ENCODE assay signal across 11 cellular contexts in genomic region chr12:109878247-109878625, GRCh38. TPM values are rescaled to one million over a fixed set of nuclear protein-coding genes. Genes with fewer than 3 reads are reported as not detected.
DNase-seq lines count a peak whose midpoint lies in the region; ATAC-seq and TF ChIP-seq lines count a peak whose summit lies in the region.
"Had no signal": no experiment of that assay in that cellular context is flagged by ENCODE, and none has a peak within 500 bp of the region (broad histone marks: within the 10 kb centered on the region; RNA-seq: fewer than 3 reads in every experiment).

No MANE protein-coding gene starts in this region.

- H3K4me3 ChIP-seq in KMS-11 (IDR thresholded peaks at IDR 0.05; ENCODE audit: insufficient read depth, low read depth, low read length) (no peak overlapping the region), upper lobe of right lung (no peak overlapping the region), stomach (peak overlapping the region in 1 of 4 donors; percentile 66)
- H3K4me3 ChIP-seq: mucosa of descending colon had no signal

- no peaks in the 10 kb centered on the region for H3K36me3 ChIP-seq in KMS-11 (ENCODE audit: insufficient read depth)
- no peaks in the 10 kb centered on the region for H3K36me3 ChIP-seq in upper lobe of right lung
- no peaks in the 10 kb centered on the region for H3K36me3 ChIP-seq in stomach
- H3K36me3 ChIP-seq: ascending aorta had no signal

- 84 to 99% (median 90%) methylated on average over 3 of the region's 3 CpGs for WGBS in stomach, 5 donors

- DNase-seq in CD14-positive monocyte (ENCODE audit: low spot score) = no peak
- DNase-seq in natural killer cell treated with Interleukin-12 subunit alpha and Interleukin-12 subunit beta and Interleukin-15 and Interleukin-18, amount 100 ng/mL, for 72 hours (ENCODE audit: low spot score) = no peak
- no peak for DNase-seq in upper lobe of right lung
- DNase-seq in stomach = no peak
- DNase-seq: mucosa of descending colon, NCI-H1930 had no signal

- no peaks in the 10 kb centered on the region for H3K9me3 Mint-ChIP-seq in CD14-positive monocyte
- H3K9me3 Mint-ChIP-seq in natural killer cell treated with Interleukin-12 subunit alpha and Interleukin-12 subunit beta and Interleukin-15 and Interleukin-18, amount 100 ng/mL, for 72 hours = no peaks in the 10 kb centered on the region

- H4K20me1 ChIP-seq in KMS-11 (ENCODE audit: insufficient read depth) = no peaks in the 10 kb centered on the region

- H3K27ac ChIP-seq in KMS-11 = no peak overlapping the region
- peak overlapping the region; percentile 91 for H3K27ac ChIP-seq in cingulate gyrus (ENCODE audit: low read depth, low read length)
- H3K27ac ChIP-seq in upper lobe of right lung = no peak overlapping the region
- H3K27ac ChIP-seq in stomach = no peak overlapping the region
- H3K27ac ChIP-seq: ascending aorta had no signal

- H3K79me2 ChIP-seq in KMS-11 (ENCODE audit: insufficient read depth, low read depth) = peaks cover 29% of the 10 kb centered on the region; the same call in 1 of the 2 replicates

- ATAC-seq in natural killer cell treated with Interleukin-12 subunit alpha and Interleukin-12 subunit beta and Interleukin-15 and Interleukin-18, amount 100 ng/mL, for 72 hours = no peak
- no peak for ATAC-seq in HG02759 (IDR thresholded peaks at IDR 0.05; ENCODE audit: unreplicated experiment)
- no peak for ATAC-seq in upper lobe of right lung
- ATAC-seq in GM19324 (IDR thresholded peaks at IDR 0.05; ENCODE audit: low FRiP score, unreplicated experiment) = no peak

- H3K4me1 Mint-ChIP-seq in CD14-positive monocyte = peaks cover 70% of the 10 kb centered on the region
- peaks cover 51 to 55% of the 10 kb centered on the region in 2 donors for H3K4me1 Mint-ChIP-seq in natural killer cell treated with Interleukin-12 subunit alpha and Interleukin-12 subunit beta and Interleukin-15 and Interleukin-18, amount 100 ng/mL, for 72 hours (ENCODE audit: low read depth in 2 of 2)

- H3K27me3 ChIP-seq in KMS-11 (ENCODE audit: insufficient read depth, low read depth) (no peaks in the 10 kb centered on the region), upper lobe of right lung (no peaks in the 10 kb centered on the region), stomach (no peaks in the 10 kb centered on the region)
- H3K27me3 ChIP-seq: ascending aorta had no signal

- peak overlapping the region in 5 of 7 donors; percentile 47 to 98 (median 93) for H3K27ac Mint-ChIP-seq in CD14-positive monocyte
- peak overlapping the region in 1 of 2 donors; percentile 94 for H3K27ac Mint-ChIP-seq in natural killer cell treated with Interleukin-12 subunit alpha and Interleukin-12 subunit beta and Interleukin-15 and Interleukin-18, amount 100 ng/mL, for 72 hours

- H3K36me3 Mint-ChIP-seq in CD14-positive monocyte = peaks cover 20 to 49% of the 10 kb centered on the region in 2 donors
- H3K36me3 Mint-ChIP-seq in natural killer cell treated with Interleukin-12 subunit alpha and Interleukin-12 subunit beta and Interleukin-15 and Interleukin-18, amount 100 ng/mL, for 72 hours = no peaks in the 10 kb centered on the region

- no peak overlapping the region for H3K9ac ChIP-seq in KMS-11

- H3K4me3 Mint-ChIP-seq in CD14-positive monocyte = peak overlapping the region in 1 of 2 donors; percentile 97
- peak overlapping the region; percentile 99 for H3K4me3 Mint-ChIP-seq in natural killer cell treated with Interleukin-12 subunit alpha and Interleukin-12 subunit beta and Interleukin-15 and Interleukin-18, amount 100 ng/mL, for 72 hours

- no peak for TF ChIP-seq EP300 in stomach (IDR thresholded peaks at IDR 0.05)

- peak overlapping the region; percentile 97; the same call in 1 of the 2 replicates for H3K4me2 ChIP-seq in KMS-11

- H3K4me1 ChIP-seq in KMS-11 (ENCODE audit: low read depth, poor library complexity, severe bottlenecking) (peaks cover 57% of the 10 kb centered on the region), upper lobe of right lung (peaks cover 26% of the 10 kb centered on the region), stomach (peaks cover 31 to 51% (median 44%) of the 10 kb centered on the region in 4 donors)

- no peaks in the 10 kb centered on the region for H3K9me3 ChIP-seq in upper lobe of right lung
- no peaks in the 10 kb centered on the region for H3K9me3 ChIP-seq in stomach
- H3K9me3 ChIP-seq: ascending aorta, mucosa of descending colon had no signal

- TF ChIP-seq CTCF in CD14-positive monocyte (IDR thresholded peaks at IDR 0.05) (no peak), KMS-11 (conservative IDR thresholded peaks at IDR 0.05; ENCODE audit: low read depth, low read length) (no peak), upper lobe of right lung (IDR thresholded peaks at IDR 0.05) (no peak), stomach (IDR thresholded peaks at IDR 0.05) (no peak)

- H3K27me3 Mint-ChIP-seq in CD14-positive monocyte (ENCODE audit: low read depth in 3 of 3) = peaks cover 0 to 4% (median 2%) of the 10 kb centered on the region in 3 donors
- H3K27me3 Mint-ChIP-seq in natural killer cell treated with Interleukin-12 subunit alpha and Interleukin-12 subunit beta and Interleukin-15 and Interleukin-18, amount 100 ng/mL, for 72 hours = no peaks in the 10 kb centered on the region

- intact Hi-C loops in CD14-positive monocyte (cut with micrococcal nuclease) = loop anchor here in 1 of 2 donors (10.0 kb wide), 1 partner anchor 163 kb away; the partner anchor contains the start of gene FAM222A
- intact Hi-C loops in upper lobe of right lung (cut with DNase I) = no loop called here
- intact Hi-C loops in stomach (cut with DNase I; ENCODE audit: low total_unique reads) = no loop called here

- no peak overlapping the region for H2AFZ ChIP-seq in KMS-11 (ENCODE audit: low read depth)

- no peak for TF ChIP-seq POLR2A in stomach (IDR thresholded peaks at IDR 0.05)

RNA-seq across cellular contexts. Expression of gene GLTP, which starts 2.1 kb away (rescaled TPM):
- polyA plus RNA-seq in CD14-positive monocyte = 10 to 100 TPM; 46.2 to 65.9 TPM
- 10 to 100 TPM; 29.7 to 31.2 TPM for total RNA-seq in natural killer cell treated with Interleukin-12 subunit alpha and Interleukin-12 subunit beta and Interleukin-15 and Interleukin-18, amount 100 ng/mL, for 72 hours
- 44.0 TPM for total RNA-seq in upper lobe of right lung
- total RNA-seq in stomach = 10 to 100 TPM; 26.4 to 93.6 (median 60.7) TPM
- polyA plus RNA-seq in stomach = 10 to 100 TPM; 28.0 to 80.7 (median 39.6) TPM

RNA-seq across cellular contexts. Expression of gene TCHP, which starts 21.8 kb away (rescaled TPM):
- polyA plus RNA-seq in CD14-positive monocyte (1 to 10 TPM; 2.6 to 7.3 TPM), stomach (10 to 100 TPM in 1 of 3 donors, 1 to 10 TPM in 2; 7.9 to 11.9 (median 8.8) TPM)
- total RNA-seq in natural killer cell treated with Interleukin-12 subunit alpha and Interleukin-12 subunit beta and Interleukin-15 and Interleukin-18, amount 100 ng/mL, for 72 hours = 10 to 100 TPM; 20.5 to 31.1 TPM
- total RNA-seq in upper lobe of right lung (16.5 TPM), stomach (10 to 100 TPM; 13.8 to 45.5 (median 28.3) TPM)

RNA-seq across cellular contexts. Expression of gene TRPV4, which starts 45.0 kb away (rescaled TPM):
- polyA plus RNA-seq in CD14-positive monocyte = 1 to 10 TPM in 1 of 2 donors, under 1 TPM in 1; 0.64 to 2.0 TPM
- total RNA-seq in natural killer cell treated with Interleukin-12 subunit alpha and Interleukin-12 subunit beta and Interleukin-15 and Interleukin-18, amount 100 ng/mL, for 72 hours = not detected
- 4.5 TPM for total RNA-seq in upper lobe of right lung
- total RNA-seq in stomach = 1 to 10 TPM in 2 of 5 donors, not detected in 3; 1.0 to 1.8 TPM
- 1 to 10 TPM in 1 of 3 donors, under 1 TPM in 1, not detected in 1; 0.75 to 3.8 TPM for polyA plus RNA-seq in stomach
- total RNA-seq: ascending aorta had no signal
